ENCODE assay signal across 27 cellular contexts in genomic region chr3:168828536-168828935, GRCh38.
"Had no signal": no experiment of that assay in that cellular context is flagged by ENCODE, and none has a peak within 500 bp of the region (broad histone marks: within the 10 kb centered on the region; RNA-seq: fewer than 3 reads in every experiment).

No MANE protein-coding gene starts in this region.

- H3K4me3 ChIP-seq: esophagus squamous epithelium, gastroesophageal sphincter, heart left ventricle, left ventricle myocardium inferior, right lobe of liver, skin epidermis, stomach, suprapubic skin, transverse colon had no signal

- H3K4me3 Mint-ChIP-seq: activated T-cell treated with anti-CD3 and anti-CD28 coated beads, Interleukin-2, amount 50 U/mL, for 24 hours; activated T-helper 17 cell treated with anti-CD3 and anti-CD28 coated beads, Interleukin-2, amount 50 U/mL, for 72 hours; natural killer cell; stimulated activated memory B cell treated with anti-CD40 and anti-IgM and Interleukin-4, amounts not matched to agents 10 μg/mL and 1 μg/mL and 100 μg/mL, for 72 hours; T-helper 2 cell treated with Interferon-gamma antibody and Interleukin-4, amounts not matched to agents 5 μg/mL and 100 μg/mL, for 36 hours had no signal

- H3K4me1 ChIP-seq: esophagus squamous epithelium, gastroesophageal sphincter, parathyroid adenoma, right lobe of liver, stomach, suprapubic skin had no signal

- H3K27me3 ChIP-seq: esophagus squamous epithelium, gastroesophageal sphincter, heart left ventricle, right lobe of liver, stomach, suprapubic skin, transverse colon had no signal

- H3K9me3 Mint-ChIP-seq: activated naive CD4-positive, alpha-beta T cell treated with anti-CD3 and anti-CD28 coated beads, Interleukin-2, amount 50 U/mL, for 72 hours; activated T-cell treated with anti-CD3 and anti-CD28 coated beads, Interleukin-2, amount 50 U/mL, for 24 hours; activated T-helper 17 cell treated with anti-CD3 and anti-CD28 coated beads, Interleukin-2, amount 50 U/mL, for 72 hours; brain; natural killer cell; stimulated activated memory B cell treated with anti-CD40 and anti-IgM and Interleukin-4, amounts not matched to agents 10 μg/mL and 1 μg/mL and 100 μg/mL, for 72 hours; T-helper 2 cell treated with Interferon-gamma antibody and Interleukin-4, amounts not matched to agents 5 μg/mL and 100 μg/mL, for 36 hours had no signal

- H3K27ac ChIP-seq: esophagus squamous epithelium, gastroesophageal sphincter, heart left ventricle, left ventricle myocardium inferior, parathyroid adenoma, right lobe of liver, skin epidermis, stomach, suprapubic skin, WERI-Rb-1 had no signal

- H3K27me3 Mint-ChIP-seq: activated T-cell treated with anti-CD3 and anti-CD28 coated beads, Interleukin-2, amount 50 U/mL, for 24 hours; activated T-helper 17 cell treated with anti-CD3 and anti-CD28 coated beads, Interleukin-2, amount 50 U/mL, for 72 hours; brain; stimulated activated memory B cell treated with anti-CD40 and anti-IgM and Interleukin-4, amounts not matched to agents 10 μg/mL and 1 μg/mL and 100 μg/mL, for 72 hours had no signal

- H3K79me2 ChIP-seq: parathyroid adenoma had no signal

- H3K9ac ChIP-seq: parathyroid adenoma had no signal

- H3K27ac Mint-ChIP-seq: activated naive CD4-positive, alpha-beta T cell treated with anti-CD3 and anti-CD28 coated beads, Interleukin-2, amount 50 U/mL, for 72 hours; activated T-cell treated with anti-CD3 and anti-CD28 coated beads, Interleukin-2, amount 50 U/mL, for 24 hours; activated T-helper 17 cell treated with anti-CD3 and anti-CD28 coated beads, Interleukin-2, amount 50 U/mL, for 72 hours; natural killer cell; stimulated activated memory B cell treated with anti-CD40 and anti-IgM and Interleukin-4, amounts not matched to agents 10 μg/mL and 1 μg/mL and 100 μg/mL, for 72 hours; T-helper 2 cell treated with Interferon-gamma antibody and Interleukin-4, amounts not matched to agents 5 μg/mL and 100 μg/mL, for 36 hours had no signal

- H3K4me1 Mint-ChIP-seq: activated T-helper 17 cell treated with anti-CD3 and anti-CD28 coated beads, Interleukin-2, amount 50 U/mL, for 72 hours; natural killer cell; stimulated activated memory B cell treated with anti-CD40 and anti-IgM and Interleukin-4, amounts not matched to agents 10 μg/mL and 1 μg/mL and 100 μg/mL, for 72 hours had no signal

- H2AFZ ChIP-seq: parathyroid adenoma had no signal

- H3K36me3 ChIP-seq: esophagus squamous epithelium, gastroesophageal sphincter, heart left ventricle, left ventricle myocardium inferior, right lobe of liver, stomach, suprapubic skin, transverse colon, WERI-Rb-1 had no signal

- DNase-seq: activated CD4-positive, alpha-beta T cell treated with anti-CD3 and anti-CD28 coated beads for 1 hour; activated CD8-positive, alpha-beta memory T cell treated with anti-CD3 and anti-CD28 coated beads for 24 hours; activated CD8-positive, alpha-beta memory T cell treated with anti-CD3 and anti-CD28 coated beads, Interleukin-2, amount 50 U/mL, for 4 hours; activated T-cell treated with anti-CD3 and anti-CD28 coated beads, Interleukin-2, amount 50 U/mL, for 24 hours; aorta; caudate nucleus; effector memory CD4-positive, alpha-beta T cell; esophagus squamous epithelium; heart left ventricle; kidney glomerular epithelial cell; left ventricle myocardium inferior; natural killer cell; nucleus accumbens; right lobe of liver; stimulated activated CD4-positive, alpha-beta T cell treated with anti-CD3 and anti-CD28 coated beads, Interleukin-2, amount 100 ng/mL, for 24 hours; stomach; transverse colon; WERI-Rb-1 had no signal

- H3K9me3 ChIP-seq: esophagus squamous epithelium, gastroesophageal sphincter, heart left ventricle, left ventricle myocardium inferior, right lobe of liver, suprapubic skin, transverse colon had no signal

- H3K36me3 Mint-ChIP-seq: activated naive CD4-positive, alpha-beta T cell treated with anti-CD3 and anti-CD28 coated beads, Interleukin-2, amount 50 U/mL, for 72 hours; natural killer cell; stimulated activated memory B cell treated with anti-CD40 and anti-IgM and Interleukin-4, amounts not matched to agents 10 μg/mL and 1 μg/mL and 100 μg/mL, for 72 hours had no signal

- ATAC-seq: activated naive CD4-positive, alpha-beta T cell treated with anti-CD3 and anti-CD28 coated beads, Interleukin-2, amount 50 U/mL, for 72 hours; activated T-helper 17 cell treated with anti-CD3 and anti-CD28 coated beads, Interleukin-2, amount 50 U/mL, for 72 hours; gastroesophageal sphincter; heart left ventricle; natural killer cell; stimulated activated memory B cell treated with anti-CD40 and anti-IgM and Interleukin-4, amounts not matched to agents 10 μg/mL and 1 μg/mL and 100 μg/mL, for 72 hours had no signal
